ENCODE assay signal across 9 cellular contexts in the genomic region with DNA sequence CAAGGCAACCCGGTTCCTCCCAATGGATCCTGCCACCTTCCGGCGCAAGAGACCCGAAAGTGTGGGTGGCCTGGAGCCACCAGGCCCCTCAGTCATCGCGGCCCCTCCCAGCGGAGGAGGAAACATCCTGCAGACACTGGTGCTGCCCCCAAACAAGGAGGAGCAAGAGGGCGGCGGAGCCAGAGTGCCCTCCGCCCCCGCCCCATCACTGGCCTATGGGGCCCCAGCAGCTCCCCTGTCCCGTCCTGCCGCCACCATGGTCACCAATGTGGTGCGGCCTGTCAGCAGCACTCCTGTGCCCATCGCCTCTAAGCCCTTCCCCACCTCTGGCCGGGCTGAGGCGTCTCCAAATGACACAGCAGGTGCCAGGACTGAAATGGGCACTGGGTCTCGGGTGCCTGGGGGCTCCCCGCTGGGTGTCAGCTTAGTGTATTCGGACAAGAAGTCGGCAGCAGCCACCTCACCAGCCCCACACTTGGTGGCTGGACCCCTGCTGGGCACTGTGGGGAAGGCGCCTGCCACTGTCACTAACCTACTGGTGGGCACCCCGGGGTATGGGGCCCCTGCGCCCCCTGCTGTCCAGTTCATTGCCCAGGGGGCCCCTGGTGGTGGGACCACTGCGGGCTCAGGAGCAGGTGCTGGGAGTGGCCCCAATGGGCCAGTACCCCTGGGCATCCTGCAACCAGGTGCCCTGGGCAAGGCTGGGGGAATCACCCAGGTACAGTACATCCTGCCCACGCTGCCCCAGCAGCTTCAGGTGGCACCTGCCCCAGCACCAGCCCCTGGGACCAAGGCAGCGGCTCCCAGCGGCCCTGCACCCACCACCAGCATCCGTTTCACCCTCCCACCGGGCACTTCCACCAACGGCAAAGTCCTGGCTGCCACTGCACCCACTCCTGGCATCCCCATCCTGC. TPM values are rescaled to one million over a fixed set of nuclear protein-coding genes. Genes with fewer than 3 reads are reported as not detected.
A peak's percentile ranks its signal among the peaks of the same experiment; 100 is the strongest.
DNase-seq lines count a peak whose midpoint lies in the region; ATAC-seq and TF ChIP-seq lines count a peak whose summit lies in the region.
"Had no signal": no experiment of that assay in that cellular context is flagged by ENCODE, and none has a peak within 500 bp of the region (broad histone marks: within the 10 kb centered on the region; RNA-seq: fewer than 3 reads in every experiment).

No MANE protein-coding gene starts in this region.

- DNase-seq in activated T-helper 1 cell treated with Interleukin-2 at 50 U/mL for 16 hours (ENCODE audit: low read depth) (peak; percentile 31), SW480 (ENCODE audit: low spot score) (peak; percentile 49), mammary epithelial cell (no peak)
- DNase-seq in activated T-helper 1 cell treated with anti-CD3 and anti-CD28 coated beads, Interleukin-12 subunit alpha, Interleukin-12 subunit beta, Interleukin-2, Interleukin-4 antibody, amounts not matched to agents 30 ng/mL and 10 ng/mL and 1 ng/mL, durations not matched to agents 14 hours and 24 hours and 36 hours (ENCODE audit: low spot score), result no peak
- no peak for DNase-seq in natural killer cell treated with Interleukin-12 subunit alpha and Interleukin-12 subunit beta and Interleukin-15 and Interleukin-18, amount 100 ng/mL, for 72 hours (ENCODE audit: low spot score)

- H3K27ac Mint-ChIP-seq in activated T-helper 1 cell treated with anti-CD3 and anti-CD28 coated beads, Interleukin-12 subunit alpha, Interleukin-12 subunit beta, Interleukin-2, Interleukin-4 antibody, amounts not matched to agents 30 ng/mL and 10 ng/mL and 1 ng/mL, durations not matched to agents 14 hours and 24 hours and 36 hours, result no peak overlapping the region
- no peak overlapping the region for H3K27ac Mint-ChIP-seq in natural killer cell treated with Interleukin-12 subunit alpha and Interleukin-12 subunit beta and Interleukin-15 and Interleukin-18, amount 100 ng/mL, for 72 hours
- H3K27ac Mint-ChIP-seq: activated naive CD8-positive, alpha-beta T cell had no signal

- CTCF ChIA-PET in mammary epithelial cell (lab: Charles Lee; ENCODE audit: low non-redundant PET), result no interaction called here

- H3K36me3 ChIP-seq in mammary epithelial cell (ENCODE audit: insufficient read depth, low read length), result peaks cover 24% of the 10 kb centered on the region

- intact Hi-C loops in activated T-helper 1 cell treated with anti-CD3 and anti-CD28 coated beads, Interleukin-12 subunit alpha, Interleukin-12 subunit beta, Interleukin-2, Interleukin-4 antibody, amounts not matched to agents 30 ng/mL and 10 ng/mL and 1 ng/mL, durations not matched to agents 14 hours and 24 hours and 36 hours (cut with micrococcal nuclease), result no loop called here
- intact Hi-C loops in mammary epithelial cell (cut with micrococcal nuclease), result no loop called here

- peaks cover 5% of the 10 kb centered on the region for H3K4me1 Mint-ChIP-seq in activated T-helper 1 cell treated with anti-CD3 and anti-CD28 coated beads, Interleukin-12 subunit alpha, Interleukin-12 subunit beta, Interleukin-2, Interleukin-4 antibody, amounts not matched to agents 30 ng/mL and 10 ng/mL and 1 ng/mL, durations not matched to agents 14 hours and 24 hours and 36 hours (ENCODE audit: low read depth)
- H3K4me1 Mint-ChIP-seq in natural killer cell treated with Interleukin-12 subunit alpha and Interleukin-12 subunit beta and Interleukin-15 and Interleukin-18, amount 100 ng/mL, for 72 hours (ENCODE audit: low read depth in 2 of 2), result peaks cover 12 to 14% of the 10 kb centered on the region in 2 donors

- H3K9ac ChIP-seq in mammary epithelial cell (ENCODE audit: insufficient read depth, low read length), result no peak overlapping the region

- dilution Hi-C loops in mammary epithelial cell (cut with HindIII; ENCODE audit: low sequenced_read_pairs), result no loop called here

- in situ Hi-C loops in mammary epithelial cell (cut with MboI; ENCODE audit: low sequenced_read_pairs in 2 of 2), result no loop called here

- no peak overlapping the region for H2AFZ ChIP-seq in mammary epithelial cell (ENCODE audit: low read depth, low read length)

- no peaks in the 10 kb centered on the region for H3K9me3 Mint-ChIP-seq in activated T-helper 1 cell treated with anti-CD3 and anti-CD28 coated beads, Interleukin-12 subunit alpha, Interleukin-12 subunit beta, Interleukin-2, Interleukin-4 antibody, amounts not matched to agents 30 ng/mL and 10 ng/mL and 1 ng/mL, durations not matched to agents 14 hours and 24 hours and 36 hours
- no peaks in the 10 kb centered on the region for H3K9me3 Mint-ChIP-seq in natural killer cell treated with Interleukin-12 subunit alpha and Interleukin-12 subunit beta and Interleukin-15 and Interleukin-18, amount 100 ng/mL, for 72 hours

- no peaks in the 10 kb centered on the region for H4K20me1 ChIP-seq in mammary epithelial cell (ENCODE audit: insufficient read depth, low read length)

- ATAC-seq in natural killer cell treated with Interleukin-12 subunit alpha and Interleukin-12 subunit beta and Interleukin-15 and Interleukin-18, amount 100 ng/mL, for 72 hours, result peak; percentile 60 to 62
- no peak for ATAC-seq in HG02840 (IDR thresholded peaks at IDR 0.05; ENCODE audit: low FRiP score, unreplicated experiment)
- no peak for ATAC-seq in GM19023 (IDR thresholded peaks at IDR 0.05; ENCODE audit: unreplicated experiment)
- no peak for ATAC-seq in GM19035 (IDR thresholded peaks at IDR 0.05; ENCODE audit: unreplicated experiment)

- no peaks in the 10 kb centered on the region for H3K27me3 Mint-ChIP-seq in activated T-helper 1 cell treated with anti-CD3 and anti-CD28 coated beads, Interleukin-12 subunit alpha, Interleukin-12 subunit beta, Interleukin-2, Interleukin-4 antibody, amounts not matched to agents 30 ng/mL and 10 ng/mL and 1 ng/mL, durations not matched to agents 14 hours and 24 hours and 36 hours (ENCODE audit: insufficient read depth)
- no peaks in the 10 kb centered on the region for H3K27me3 Mint-ChIP-seq in natural killer cell treated with Interleukin-12 subunit alpha and Interleukin-12 subunit beta and Interleukin-15 and Interleukin-18, amount 100 ng/mL, for 72 hours
- H3K27me3 Mint-ChIP-seq: activated naive CD8-positive, alpha-beta T cell had no signal

- no peaks in the 10 kb centered on the region for H3K27me3 ChIP-seq in mammary epithelial cell (ENCODE audit: insufficient read depth, low read length)

- 65% methylated on average over 18 of the region's 31 CpGs for WGBS in mammary epithelial cell (ENCODE audit: low coverage, missing lambda C conversion rate)

- H3K4me3 ChIP-seq in mammary epithelial cell (replicated peaks in 1 of 3; ENCODE audit: insufficient read depth in 1 of 3, low read depth in 2 of 3, low read length in 3 of 3), result no peak overlapping the region

- peaks cover 17% of the 10 kb centered on the region for H3K36me3 Mint-ChIP-seq in activated T-helper 1 cell treated with anti-CD3 and anti-CD28 coated beads, Interleukin-12 subunit alpha, Interleukin-12 subunit beta, Interleukin-2, Interleukin-4 antibody, amounts not matched to agents 30 ng/mL and 10 ng/mL and 1 ng/mL, durations not matched to agents 14 hours and 24 hours and 36 hours (ENCODE audit: low read depth)
- H3K36me3 Mint-ChIP-seq in natural killer cell treated with Interleukin-12 subunit alpha and Interleukin-12 subunit beta and Interleukin-15 and Interleukin-18, amount 100 ng/mL, for 72 hours, result peaks cover 7% of the 10 kb centered on the region
- H3K36me3 Mint-ChIP-seq: activated naive CD8-positive, alpha-beta T cell had no signal

- peaks cover 20% of the 10 kb centered on the region for H3K79me2 ChIP-seq in mammary epithelial cell (ENCODE audit: insufficient read depth, low read length)

- no peak overlapping the region for H3K4me3 Mint-ChIP-seq in activated T-helper 1 cell treated with anti-CD3 and anti-CD28 coated beads, Interleukin-12 subunit alpha, Interleukin-12 subunit beta, Interleukin-2, Interleukin-4 antibody, amounts not matched to agents 30 ng/mL and 10 ng/mL and 1 ng/mL, durations not matched to agents 14 hours and 24 hours and 36 hours
- H3K4me3 Mint-ChIP-seq in natural killer cell treated with Interleukin-12 subunit alpha and Interleukin-12 subunit beta and Interleukin-15 and Interleukin-18, amount 100 ng/mL, for 72 hours, result no peak overlapping the region
- H3K4me3 Mint-ChIP-seq: activated naive CD8-positive, alpha-beta T cell had no signal

- peak; percentile 42 to 52 for TF ChIP-seq CTCF in mammary epithelial cell (conservative IDR thresholded peaks at IDR 0.05 in 1 of 2, IDR thresholded peaks at IDR 0.05 in 1 of 2; ENCODE audit: extremely low read depth in 1 of 2, insufficient read depth in 1 of 2, low read depth in 1 of 2, low read length in 2 of 2)

- BruUV-seq in mammary epithelial cell (replicated peaks; lab: Mats Ljungman, UMichigan), result no TSS peak

- no peaks in the 10 kb centered on the region for H3K9me3 ChIP-seq in mammary epithelial cell (replicated peaks; ENCODE audit: insufficient read depth, low read length)

- peaks cover 6% of the 10 kb centered on the region for H3K4me1 ChIP-seq in mammary epithelial cell (ENCODE audit: insufficient read depth, low read length)

- no peak overlapping the region for H3K27ac ChIP-seq in mammary epithelial cell (ENCODE audit: insufficient read depth, low read depth, low read length)

- no peak overlapping the region for H3K4me2 ChIP-seq in mammary epithelial cell (ENCODE audit: insufficient read depth, low read depth, low read length)

RNA-seq across cellular contexts. Expression of gene PRR19, which starts 11.2 kb away (rescaled TPM):
- total RNA-seq in activated T-helper 1 cell treated with anti-CD3 and anti-CD28 coated beads, Interleukin-12 subunit alpha, Interleukin-12 subunit beta, Interleukin-2, Interleukin-4 antibody, amounts not matched to agents 30 ng/mL and 10 ng/mL and 1 ng/mL, durations not matched to agents 14 hours and 24 hours and 36 hours, result 1.0 and 1.4 TPM in 2 replicates
- 1 to 10 TPM; 1.0 to 1.7 TPM for total RNA-seq in mammary epithelial cell
- polyA plus RNA-seq in mammary epithelial cell, result 2.2 TPM
- polyA minus RNA-seq in mammary epithelial cell, result 1.7 TPM
- total RNA-seq in natural killer cell treated with Interleukin-12 subunit alpha and Interleukin-12 subunit beta and Interleukin-15 and Interleukin-18, amount 100 ng/mL, for 72 hours, result 1 to 10 TPM in 1 of 2 donors, under 1 TPM in 1; 0.64 to 1.0 TPM

RNA-seq across cellular contexts. Expression of gene PAFAH1B3, which starts 11.6 kb away (rescaled TPM):
- total RNA-seq in activated T-helper 1 cell treated with anti-CD3 and anti-CD28 coated beads, Interleukin-12 subunit alpha, Interleukin-12 subunit beta, Interleukin-2, Interleukin-4 antibody, amounts not matched to agents 30 ng/mL and 10 ng/mL and 1 ng/mL, durations not matched to agents 14 hours and 24 hours and 36 hours, result 48.7 and 50.1 TPM in 2 replicates
- total RNA-seq in mammary epithelial cell, result 10 to 100 TPM; 32.7 to 57.9 TPM
- polyA plus RNA-seq in mammary epithelial cell, result 80.7 TPM
- 77.2 TPM for polyA minus RNA-seq in mammary epithelial cell
- 10 to 100 TPM; 16.9 to 40.2 TPM for total RNA-seq in natural killer cell treated with Interleukin-12 subunit alpha and Interleukin-12 subunit beta and Interleukin-15 and Interleukin-18, amount 100 ng/mL, for 72 hours

RNA-seq across cellular contexts. Expression of gene CIC, which starts 21.7 kb away (rescaled TPM):
- 66.9 and 68.0 TPM in 2 replicates for total RNA-seq in activated T-helper 1 cell treated with anti-CD3 and anti-CD28 coated beads, Interleukin-12 subunit alpha, Interleukin-12 subunit beta, Interleukin-2, Interleukin-4 antibody, amounts not matched to agents 30 ng/mL and 10 ng/mL and 1 ng/mL, durations not matched to agents 14 hours and 24 hours and 36 hours
- 10 to 100 TPM; 37.0 to 91.0 TPM for total RNA-seq in mammary epithelial cell
- 19.4 TPM for polyA plus RNA-seq in mammary epithelial cell
- 24.7 TPM for polyA minus RNA-seq in mammary epithelial cell
- total RNA-seq in natural killer cell treated with Interleukin-12 subunit alpha and Interleukin-12 subunit beta and Interleukin-15 and Interleukin-18, amount 100 ng/mL, for 72 hours, result 100 to 1,000 TPM; 110 to 115 TPM

RNA-seq across cellular contexts. Expression of gene TMEM145, which starts 22.3 kb away (rescaled TPM):
- total RNA-seq in activated T-helper 1 cell treated with anti-CD3 and anti-CD28 coated beads, Interleukin-12 subunit alpha, Interleukin-12 subunit beta, Interleukin-2, Interleukin-4 antibody, amounts not matched to agents 30 ng/mL and 10 ng/mL and 1 ng/mL, durations not matched to agents 14 hours and 24 hours and 36 hours, result 0.56 and 2.1 TPM in 2 replicates
- total RNA-seq in mammary epithelial cell, result under 1 TPM in 1 of 2 donors, not detected in 1; 0.21 TPM
- polyA plus RNA-seq in mammary epithelial cell, result 0.03 TPM
- polyA minus RNA-seq in mammary epithelial cell, result not detected
- total RNA-seq in natural killer cell treated with Interleukin-12 subunit alpha and Interleukin-12 subunit beta and Interleukin-15 and Interleukin-18, amount 100 ng/mL, for 72 hours, result 1 to 10 TPM; 1.4 to 1.6 TPM

RNA-seq across cellular contexts. Expression of gene MEGF8, which starts 34.7 kb away (rescaled TPM):
- 7.5 and 7.8 TPM in 2 replicates for total RNA-seq in activated T-helper 1 cell treated with anti-CD3 and anti-CD28 coated beads, Interleukin-12 subunit alpha, Interleukin-12 subunit beta, Interleukin-2, Interleukin-4 antibody, amounts not matched to agents 30 ng/mL and 10 ng/mL and 1 ng/mL, durations not matched to agents 14 hours and 24 hours and 36 hours
- 10 to 100 TPM; 16.6 to 29.3 TPM for total RNA-seq in mammary epithelial cell
- polyA plus RNA-seq in mammary epithelial cell, result 7.2 TPM
- polyA minus RNA-seq in mammary epithelial cell, result 7.1 TPM
- total RNA-seq in natural killer cell treated with Interleukin-12 subunit alpha and Interleukin-12 subunit beta and Interleukin-15 and Interleukin-18, amount 100 ng/mL, for 72 hours, result 10 to 100 TPM; 12.1 to 20.1 TPM

Comparison
In these comparisons a context has a peak if more than half of its experiments do, and no peak if none do; other contexts are left out.
1. DNase-seq: peak in activated T-helper 1 cell treated with Interleukin-2 at 50 U/mL for 16 hours (single experiment) and SW480 (single experiment); none in activated T-helper 1 cell treated with anti-CD3 and anti-CD28 coated beads, Interleukin-12 subunit alpha, Interleukin-12 subunit beta, Interleukin-2, Interleukin-4 antibody, amounts not matched to agents 30 ng/mL and 10 ng/mL and 1 ng/mL, durations not matched to agents 14 hours and 24 hours and 36 hours (single experiment), mammary epithelial cell (single experiment) and natural killer cell treated with Interleukin-12 subunit alpha and Interleukin-12 subunit beta and Interleukin-15 and Interleukin-18, amount 100 ng/mL, for 72 hours (single experiment).
2. ATAC-seq: peak in natural killer cell treated with Interleukin-12 subunit alpha and Interleukin-12 subunit beta and Interleukin-15 and Interleukin-18, amount 100 ng/mL, for 72 hours (2 of 2); none in HG02840 (single experiment), GM19023 (single experiment) and GM19035 (single experiment).